In the genomic region with DNA sequence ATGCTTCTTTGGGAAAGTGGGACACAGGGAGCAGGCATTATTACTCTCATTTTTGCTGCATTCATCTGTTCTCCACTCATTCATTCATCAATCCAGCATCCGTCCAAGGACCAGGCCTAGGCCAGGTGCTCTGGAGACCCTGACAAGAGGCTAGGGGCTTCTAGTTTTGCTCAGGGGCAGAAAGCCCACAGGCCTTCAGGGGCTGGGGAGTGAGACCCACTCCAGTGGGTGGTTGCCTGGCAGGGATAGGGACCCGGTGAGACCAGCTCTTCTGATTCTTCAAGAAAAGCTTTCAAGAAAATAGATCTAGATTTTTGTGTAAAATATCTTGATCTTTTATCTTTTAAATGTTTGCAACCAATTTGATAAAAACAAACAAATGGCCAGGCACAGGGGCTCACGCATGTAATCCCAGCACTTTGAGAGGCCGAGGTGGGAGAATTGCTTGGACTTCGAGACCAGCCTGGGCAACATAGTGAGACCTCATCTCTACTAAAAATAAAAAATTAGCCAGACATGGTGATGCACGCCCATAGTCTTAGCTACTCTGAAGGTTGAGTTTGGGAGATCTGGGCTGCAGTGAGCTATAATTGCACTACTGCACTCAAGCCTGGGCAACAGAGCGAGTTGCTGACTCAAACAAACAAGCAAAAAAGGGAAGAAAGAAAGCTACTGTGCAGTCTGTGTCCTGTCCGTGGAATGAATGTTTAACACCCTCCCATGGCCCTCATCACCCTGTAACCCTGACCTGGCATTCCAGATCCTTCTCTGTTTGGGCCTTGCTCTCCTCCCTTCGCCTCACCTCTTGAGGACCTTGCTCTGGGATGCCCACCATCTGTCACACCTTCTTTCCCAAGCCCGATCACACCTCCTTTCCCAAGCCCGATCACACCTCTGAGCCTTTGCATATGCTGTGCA, we compare ENCODE assay signal across 9 cellular contexts. TPM values are rescaled to one million over a fixed set of nuclear protein-coding genes. Genes with fewer than 3 reads are reported as not detected.
A peak's percentile ranks its signal among the peaks of the same experiment; 100 is the strongest.
DNase-seq lines count a peak whose midpoint lies in the region; ATAC-seq and FAIRE-seq lines count a peak whose summit lies in the region.
"Had no signal": no experiment of that assay in that cellular context is flagged by ENCODE, and none has a peak within 500 bp of the region (broad histone marks: within the 10 kb centered on the region; RNA-seq: fewer than 3 reads in every experiment).

No MANE protein-coding gene starts in this region.

- no peak overlapping the region for H3K4me3 Mint-ChIP-seq in activated T-cell treated with anti-CD3 and anti-CD28 coated beads, Interleukin-2, amount 50 U/mL, for 24 hours
- no peak overlapping the region for H3K4me3 Mint-ChIP-seq in activated T-cell treated with anti-CD3 and anti-CD28 coated beads, Interleukin-2, amount 50 U/mL, for 4 hours
- H3K4me3 Mint-ChIP-seq in stimulated activated naive B cell treated with anti-CD40 and anti-IgM and Interleukin-4, amounts not matched to agents 10 μg/mL and 1 μg/mL and 100 μg/mL, for 72 hours: no peak overlapping the region
- H3K4me3 Mint-ChIP-seq: endodermal cell had no signal

- no peak for ATAC-seq in activated T-cell treated with anti-CD3 and anti-CD28 coated beads, Interleukin-2, amount 50 U/mL, for 4 hours
- peak; percentile 72 for ATAC-seq in GM21737 (IDR thresholded peaks at IDR 0.05; ENCODE audit: unreplicated experiment)
- ATAC-seq in HG03520 (IDR thresholded peaks at IDR 0.05; ENCODE audit: unreplicated experiment): peak; percentile 80
- ATAC-seq in stimulated activated naive B cell treated with anti-CD40 and anti-IgM and Interleukin-4, amounts not matched to agents 10 μg/mL and 1 μg/mL and 100 μg/mL, for 72 hours (replicated peaks): peak; percentile 96 to 97
- no peak for ATAC-seq in activated naive CD4-positive, alpha-beta T cell treated with anti-CD3 and anti-CD28 coated beads, Interleukin-2, amount 50 U/mL, for 72 hours

- peaks cover 14% of the 10 kb centered on the region for H3K9me3 Mint-ChIP-seq in activated T-cell treated with anti-CD3 and anti-CD28 coated beads, Interleukin-2, amount 50 U/mL, for 24 hours
- no peaks in the 10 kb centered on the region for H3K9me3 Mint-ChIP-seq in activated T-cell treated with anti-CD3 and anti-CD28 coated beads, Interleukin-2, amount 50 U/mL, for 4 hours
- peaks cover 7% of the 10 kb centered on the region in 2 donors for H3K9me3 Mint-ChIP-seq in stimulated activated naive B cell treated with anti-CD40 and anti-IgM and Interleukin-4, amounts not matched to agents 10 μg/mL and 1 μg/mL and 100 μg/mL, for 72 hours
- H3K9me3 Mint-ChIP-seq in activated naive CD4-positive, alpha-beta T cell treated with anti-CD3 and anti-CD28 coated beads, Interleukin-2, amount 50 U/mL, for 72 hours: peaks cover 0 to 23% of the 10 kb centered on the region in 2 donors

- peaks cover 4% of the 10 kb centered on the region for H3K36me3 Mint-ChIP-seq in activated T-cell treated with anti-CD3 and anti-CD28 coated beads, Interleukin-2, amount 50 U/mL, for 24 hours (ENCODE audit: low read depth)
- H3K36me3 Mint-ChIP-seq in activated T-cell treated with anti-CD3 and anti-CD28 coated beads, Interleukin-2, amount 50 U/mL, for 4 hours (ENCODE audit: insufficient read depth): no peaks in the 10 kb centered on the region
- H3K36me3 Mint-ChIP-seq in stimulated activated naive B cell treated with anti-CD40 and anti-IgM and Interleukin-4, amounts not matched to agents 10 μg/mL and 1 μg/mL and 100 μg/mL, for 72 hours: peaks cover 0 to 10% of the 10 kb centered on the region in 2 donors
- H3K36me3 Mint-ChIP-seq in activated naive CD4-positive, alpha-beta T cell treated with anti-CD3 and anti-CD28 coated beads, Interleukin-2, amount 50 U/mL, for 72 hours: peaks cover 0 to 22% of the 10 kb centered on the region in 2 donors

- H3K27me3 Mint-ChIP-seq in activated T-cell treated with anti-CD3 and anti-CD28 coated beads, Interleukin-2, amount 50 U/mL, for 24 hours: no peaks in the 10 kb centered on the region
- H3K27me3 Mint-ChIP-seq in activated T-cell treated with anti-CD3 and anti-CD28 coated beads, Interleukin-2, amount 50 U/mL, for 4 hours (ENCODE audit: low read depth): no peaks in the 10 kb centered on the region
- no peaks in the 10 kb centered on the region for H3K27me3 Mint-ChIP-seq in stimulated activated naive B cell treated with anti-CD40 and anti-IgM and Interleukin-4, amounts not matched to agents 10 μg/mL and 1 μg/mL and 100 μg/mL, for 72 hours

- H3K27ac Mint-ChIP-seq in activated T-cell treated with anti-CD3 and anti-CD28 coated beads, Interleukin-2, amount 50 U/mL, for 24 hours: no peak overlapping the region
- no peak overlapping the region for H3K27ac Mint-ChIP-seq in stimulated activated naive B cell treated with anti-CD40 and anti-IgM and Interleukin-4, amounts not matched to agents 10 μg/mL and 1 μg/mL and 100 μg/mL, for 72 hours
- no peak overlapping the region for H3K27ac Mint-ChIP-seq in activated naive CD4-positive, alpha-beta T cell treated with anti-CD3 and anti-CD28 coated beads, Interleukin-2, amount 50 U/mL, for 72 hours
- H3K27ac Mint-ChIP-seq: endodermal cell had no signal

- no peak for FAIRE-seq in urothelium cell line (lab: Jason Lieb, UNC)

- peak; percentile 8 for DNase-seq in activated T-cell treated with anti-CD3 and anti-CD28 coated beads, Interleukin-2, amount 50 U/mL, for 24 hours
- no peak for DNase-seq in activated T-cell treated with anti-CD3 and anti-CD28 coated beads, Interleukin-2, amount 50 U/mL, for 4 hours
- no peak for DNase-seq in stimulated activated naive B cell treated with anti-CD40 and anti-IgM and Interleukin-4, amounts not matched to agents 10 μg/mL and 1 μg/mL and 100 μg/mL, for 72 hours
- DNase-seq in urothelium cell line (ENCODE audit: low spot score) (no peak), kidney tubule cell (ENCODE audit: low spot score) (no peak)
- no peak for DNase-seq in activated naive CD4-positive, alpha-beta T cell treated with anti-CD3 and anti-CD28 coated beads, Interleukin-2, amount 50 U/mL, for 72 hours (ENCODE audit: low spot score in 2 of 2)

- peaks cover 12% of the 10 kb centered on the region for H3K4me1 Mint-ChIP-seq in activated T-cell treated with anti-CD3 and anti-CD28 coated beads, Interleukin-2, amount 50 U/mL, for 24 hours (ENCODE audit: low read depth)
- peaks cover 8% of the 10 kb centered on the region for H3K4me1 Mint-ChIP-seq in activated T-cell treated with anti-CD3 and anti-CD28 coated beads, Interleukin-2, amount 50 U/mL, for 4 hours (ENCODE audit: low read depth)
- peaks cover 5 to 11% of the 10 kb centered on the region in 2 donors for H3K4me1 Mint-ChIP-seq in stimulated activated naive B cell treated with anti-CD40 and anti-IgM and Interleukin-4, amounts not matched to agents 10 μg/mL and 1 μg/mL and 100 μg/mL, for 72 hours

RNA-seq across cellular contexts. Expression of gene LRP8, which starts 17.3 kb away (rescaled TPM):
- total RNA-seq in activated T-cell treated with anti-CD3 and anti-CD28 coated beads, Interleukin-2, amount 50 U/mL, for 4 hours: 10 to 100 TPM; 53.1 to 58.0 (median 54.6) TPM
- 10 to 100 TPM; 39.8 to 43.7 TPM for total RNA-seq in activated naive CD4-positive, alpha-beta T cell treated with anti-CD3 and anti-CD28 coated beads, Interleukin-2, amount 50 U/mL, for 72 hours

Comparison
In these comparisons a context has a peak if more than half of its experiments do, and no peak if none do; other contexts are left out.
1. ATAC-seq: peak in GM21737 (single experiment), HG03520 (single experiment) and stimulated activated naive B cell treated with anti-CD40 and anti-IgM and Interleukin-4, amounts not matched to agents 10 μg/mL and 1 μg/mL and 100 μg/mL, for 72 hours (2 of 2); none in activated T-cell treated with anti-CD3 and anti-CD28 coated beads, Interleukin-2, amount 50 U/mL, for 4 hours (0 of 2) and activated naive CD4-positive, alpha-beta T cell treated with anti-CD3 and anti-CD28 coated beads, Interleukin-2, amount 50 U/mL, for 72 hours (0 of 2).